33 cellular contexts compared by ENCODE assay signal in the genomic region with DNA sequence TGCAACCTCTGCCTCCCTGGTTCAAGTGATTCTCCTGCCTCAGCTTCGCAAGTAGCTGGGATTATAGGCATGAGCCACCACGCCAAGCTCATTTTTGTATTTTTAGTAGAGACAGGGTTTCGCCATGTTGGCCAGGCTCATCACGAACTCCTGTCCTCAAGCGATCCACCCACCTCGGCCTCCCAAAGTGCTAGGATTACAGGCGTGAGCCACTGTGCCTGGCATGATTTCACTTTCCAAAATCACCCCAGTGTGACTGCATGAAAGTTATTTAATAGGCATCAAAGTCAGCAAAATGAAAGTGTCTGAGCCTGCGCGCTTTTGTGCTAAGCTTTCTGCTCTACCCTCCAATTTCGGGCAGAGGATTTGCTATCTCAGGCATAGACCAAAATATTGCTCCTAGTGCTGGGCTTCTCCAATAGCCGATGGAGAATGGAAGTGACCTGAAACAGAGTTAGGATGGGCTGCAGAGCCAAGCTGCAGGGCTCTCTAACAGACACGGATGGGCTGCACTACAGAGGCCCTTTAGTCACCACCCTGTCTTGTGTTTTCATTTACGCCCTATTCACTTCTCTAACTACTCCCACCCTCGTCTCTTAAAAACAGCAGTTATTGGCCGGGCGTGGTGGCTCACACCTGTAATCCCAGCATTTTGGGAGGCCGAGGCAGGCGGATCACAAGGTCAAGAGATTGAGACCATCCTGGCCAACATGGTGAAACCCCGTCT.
"Had no signal": no experiment of that assay in that cellular context is flagged by ENCODE, and none has a peak within 500 bp of the region (broad histone marks: within the 10 kb centered on the region; RNA-seq: fewer than 3 reads in every experiment).

No MANE protein-coding gene starts in this region.

- H3K4me3 ChIP-seq: adrenal gland, MG63, Peyer's patch, SJSA1 had no signal

- ATAC-seq: activated CD4-positive, alpha-beta T cell treated with anti-CD3 and anti-CD28 coated beads for 36 hours; activated CD4-positive, CD25-positive, alpha-beta regulatory T cell treated with anti-CD3 and anti-CD28 coated beads, Interleukin-2, amount 50 U/mL, for 24 hours; activated CD8-positive, alpha-beta T cell treated with anti-CD3 and anti-CD28 coated beads, Interleukin-2, amount 10 ng/mL, durations not matched to agents 7 days and 5 days; PC-3; SK-N-SH treated with all-trans-retinoic acid at 6 μM for 48 hours; T-cell; WTC11 had no signal

- H3K4me1 ChIP-seq: adrenal gland, Peyer's patch had no signal

- H3K36me3 ChIP-seq: adrenal gland, MG63, Peyer's patch, SJSA1 had no signal

- H3K27me3 ChIP-seq: adrenal gland, MG63, Peyer's patch, SJSA1 had no signal

- DNase-seq: activated CD4-positive, alpha-beta T cell treated with anti-CD3 and anti-CD28 coated beads for 36 hours; activated CD4-positive, alpha-beta T cell treated with anti-CD3 and anti-CD28 coated beads, Interleukin-2, amount 10 ng/mL, durations not matched to agents 7 days and 5 days; activated CD4-positive, alpha-beta T cell treated with anti-CD3 and anti-CD28 coated beads, Interleukin-2, amount 50 U/mL, for 48 hours; activated CD8-positive, alpha-beta T cell treated with anti-CD3 and anti-CD28 coated beads, Interleukin-2, amount 10 ng/mL, durations not matched to agents 7 days and 5 days; activated gamma-delta T cell; activated naive CD4-positive, alpha-beta T cell treated with Interleukin-2 at 50 U/mL for 16 hours; activated T-cell treated with anti-CD3 and anti-CD28 coated beads, Interleukin-2, amount 50 U/mL, for 24 hours; adrenal gland; anterior cingulate cortex; caudate nucleus; Karpas-422; KBM-7; MG63; NCI-H1048; NCI-H1105 treated with DMSO at 0.1 percent for 48 hours; NCI-H1436; NCI-H1694; NCI-H1930; NCI-H2081 treated with DMSO at 0.1 percent for 48 hours; NCI-H345; NCI-H524 treated with DMSO at 0.1 percent for 48 hours; NK-92 treated with Interleukin-12 subunit alpha and Interleukin-12 subunit beta, amount 100 ng/mL, for 24 hours; PC-3; Peyer's patch; RPMI8226; SHP77 treated with DMSO at 0.1 percent for 48 hours; T-cell; T-helper 2 cell; T-helper 9 cell had no signal

- H3K27ac ChIP-seq: adrenal gland, Peyer's patch, SJSA1 had no signal

- H3K9me3 ChIP-seq: adrenal gland, MG63, Peyer's patch, SJSA1 had no signal
